In the genomic region with DNA sequence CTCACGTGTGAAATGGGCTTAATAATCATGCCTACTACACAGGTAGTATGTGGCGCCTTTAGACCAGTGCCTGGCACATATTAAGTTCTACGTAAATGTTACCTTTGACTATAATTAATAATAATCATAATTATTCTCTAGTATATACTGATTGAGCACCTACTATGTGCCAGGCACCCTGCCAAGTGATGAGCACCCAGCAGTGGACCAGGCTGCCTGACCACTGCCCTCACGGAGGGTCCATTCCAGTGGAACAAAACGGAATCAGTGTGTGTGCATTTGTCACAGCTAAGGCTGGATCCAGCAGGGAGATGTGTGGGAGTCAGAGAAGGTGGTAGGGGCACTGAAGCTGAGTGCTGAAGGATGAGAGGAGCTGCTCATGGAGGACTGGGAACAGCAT, we compare ENCODE assay signal across 2 cellular contexts.
TF ChIP-seq lines count a peak whose summit lies in the region.

No MANE protein-coding gene starts in this region.

TF ChIP-seq in GM23338, 12 proteins besides CTCF, POLR2A, EP300 and RAD21 (continues in another document):
- no peak for TF ChIP-seq JUNB (IDR thresholded peaks at IDR 0.05; ENCODE audit: unreplicated experiment)
- no peak for TF ChIP-seq NANOG (IDR thresholded peaks at IDR 0.05; ENCODE audit: borderline replicate concordance)
- TF ChIP-seq EZH2 (IDR thresholded peaks at IDR 0.05; ENCODE audit: low read depth, unreplicated experiment) = no peak
- no peak for TF ChIP-seq STAT1 (IDR thresholded peaks at IDR 0.05; ENCODE audit: unreplicated experiment)
- TF ChIP-seq ZNF114 (CRISPR knock-in tag; IDR thresholded peaks at IDR 0.05) = no peak
- TF ChIP-seq, protein P1, sequence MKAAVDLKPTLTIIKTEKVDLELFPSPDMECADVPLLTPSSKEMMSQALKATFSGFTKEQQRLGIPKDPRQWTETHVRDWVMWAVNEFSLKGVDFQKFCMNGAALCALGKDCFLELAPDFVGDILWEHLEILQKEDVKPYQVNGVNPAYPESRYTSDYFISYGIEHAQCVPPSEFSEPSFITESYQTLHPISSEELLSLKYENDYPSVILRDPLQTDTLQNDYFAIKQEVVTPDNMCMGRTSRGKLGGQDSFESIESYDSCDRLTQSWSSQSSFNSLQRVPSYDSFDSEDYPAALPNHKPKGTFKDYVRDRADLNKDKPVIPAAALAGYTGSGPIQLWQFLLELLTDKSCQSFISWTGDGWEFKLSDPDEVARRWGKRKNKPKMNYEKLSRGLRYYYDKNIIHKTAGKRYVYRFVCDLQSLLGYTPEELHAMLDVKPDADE (IDR thresholded peaks at IDR 0.05) = no peak
- TF ChIP-seq ZNF331 (CRISPR knock-in tag; IDR thresholded peaks at IDR 0.05; ENCODE audit: low read depth) = no peak
- no peak for TF ChIP-seq CREB1 (CRISPR knock-in tag; IDR thresholded peaks at IDR 0.05; ENCODE audit: low read depth)
- TF ChIP-seq, protein P2, sequence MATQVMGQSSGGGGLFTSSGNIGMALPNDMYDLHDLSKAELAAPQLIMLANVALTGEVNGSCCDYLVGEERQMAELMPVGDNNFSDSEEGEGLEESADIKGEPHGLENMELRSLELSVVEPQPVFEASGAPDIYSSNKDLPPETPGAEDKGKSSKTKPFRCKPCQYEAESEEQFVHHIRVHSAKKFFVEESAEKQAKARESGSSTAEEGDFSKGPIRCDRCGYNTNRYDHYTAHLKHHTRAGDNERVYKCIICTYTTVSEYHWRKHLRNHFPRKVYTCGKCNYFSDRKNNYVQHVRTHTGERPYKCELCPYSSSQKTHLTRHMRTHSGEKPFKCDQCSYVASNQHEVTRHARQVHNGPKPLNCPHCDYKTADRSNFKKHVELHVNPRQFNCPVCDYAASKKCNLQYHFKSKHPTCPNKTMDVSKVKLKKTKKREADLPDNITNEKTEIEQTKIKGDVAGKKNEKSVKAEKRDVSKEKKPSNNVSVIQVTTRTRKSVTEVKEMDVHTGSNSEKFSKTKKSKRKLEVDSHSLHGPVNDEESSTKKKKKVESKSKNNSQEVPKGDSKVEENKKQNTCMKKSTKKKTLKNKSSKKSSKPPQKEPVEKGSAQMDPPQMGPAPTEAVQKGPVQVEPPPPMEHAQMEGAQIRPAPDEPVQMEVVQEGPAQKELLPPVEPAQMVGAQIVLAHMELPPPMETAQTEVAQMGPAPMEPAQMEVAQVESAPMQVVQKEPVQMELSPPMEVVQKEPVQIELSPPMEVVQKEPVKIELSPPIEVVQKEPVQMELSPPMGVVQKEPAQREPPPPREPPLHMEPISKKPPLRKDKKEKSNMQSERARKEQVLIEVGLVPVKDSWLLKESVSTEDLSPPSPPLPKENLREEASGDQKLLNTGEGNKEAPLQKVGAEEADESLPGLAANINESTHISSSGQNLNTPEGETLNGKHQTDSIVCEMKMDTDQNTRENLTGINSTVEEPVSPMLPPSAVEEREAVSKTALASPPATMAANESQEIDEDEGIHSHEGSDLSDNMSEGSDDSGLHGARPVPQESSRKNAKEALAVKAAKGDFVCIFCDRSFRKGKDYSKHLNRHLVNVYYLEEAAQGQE (IDR thresholded peaks at IDR 0.05; ENCODE audit: unreplicated experiment) = no peak
- TF ChIP-seq, protein P3, sequence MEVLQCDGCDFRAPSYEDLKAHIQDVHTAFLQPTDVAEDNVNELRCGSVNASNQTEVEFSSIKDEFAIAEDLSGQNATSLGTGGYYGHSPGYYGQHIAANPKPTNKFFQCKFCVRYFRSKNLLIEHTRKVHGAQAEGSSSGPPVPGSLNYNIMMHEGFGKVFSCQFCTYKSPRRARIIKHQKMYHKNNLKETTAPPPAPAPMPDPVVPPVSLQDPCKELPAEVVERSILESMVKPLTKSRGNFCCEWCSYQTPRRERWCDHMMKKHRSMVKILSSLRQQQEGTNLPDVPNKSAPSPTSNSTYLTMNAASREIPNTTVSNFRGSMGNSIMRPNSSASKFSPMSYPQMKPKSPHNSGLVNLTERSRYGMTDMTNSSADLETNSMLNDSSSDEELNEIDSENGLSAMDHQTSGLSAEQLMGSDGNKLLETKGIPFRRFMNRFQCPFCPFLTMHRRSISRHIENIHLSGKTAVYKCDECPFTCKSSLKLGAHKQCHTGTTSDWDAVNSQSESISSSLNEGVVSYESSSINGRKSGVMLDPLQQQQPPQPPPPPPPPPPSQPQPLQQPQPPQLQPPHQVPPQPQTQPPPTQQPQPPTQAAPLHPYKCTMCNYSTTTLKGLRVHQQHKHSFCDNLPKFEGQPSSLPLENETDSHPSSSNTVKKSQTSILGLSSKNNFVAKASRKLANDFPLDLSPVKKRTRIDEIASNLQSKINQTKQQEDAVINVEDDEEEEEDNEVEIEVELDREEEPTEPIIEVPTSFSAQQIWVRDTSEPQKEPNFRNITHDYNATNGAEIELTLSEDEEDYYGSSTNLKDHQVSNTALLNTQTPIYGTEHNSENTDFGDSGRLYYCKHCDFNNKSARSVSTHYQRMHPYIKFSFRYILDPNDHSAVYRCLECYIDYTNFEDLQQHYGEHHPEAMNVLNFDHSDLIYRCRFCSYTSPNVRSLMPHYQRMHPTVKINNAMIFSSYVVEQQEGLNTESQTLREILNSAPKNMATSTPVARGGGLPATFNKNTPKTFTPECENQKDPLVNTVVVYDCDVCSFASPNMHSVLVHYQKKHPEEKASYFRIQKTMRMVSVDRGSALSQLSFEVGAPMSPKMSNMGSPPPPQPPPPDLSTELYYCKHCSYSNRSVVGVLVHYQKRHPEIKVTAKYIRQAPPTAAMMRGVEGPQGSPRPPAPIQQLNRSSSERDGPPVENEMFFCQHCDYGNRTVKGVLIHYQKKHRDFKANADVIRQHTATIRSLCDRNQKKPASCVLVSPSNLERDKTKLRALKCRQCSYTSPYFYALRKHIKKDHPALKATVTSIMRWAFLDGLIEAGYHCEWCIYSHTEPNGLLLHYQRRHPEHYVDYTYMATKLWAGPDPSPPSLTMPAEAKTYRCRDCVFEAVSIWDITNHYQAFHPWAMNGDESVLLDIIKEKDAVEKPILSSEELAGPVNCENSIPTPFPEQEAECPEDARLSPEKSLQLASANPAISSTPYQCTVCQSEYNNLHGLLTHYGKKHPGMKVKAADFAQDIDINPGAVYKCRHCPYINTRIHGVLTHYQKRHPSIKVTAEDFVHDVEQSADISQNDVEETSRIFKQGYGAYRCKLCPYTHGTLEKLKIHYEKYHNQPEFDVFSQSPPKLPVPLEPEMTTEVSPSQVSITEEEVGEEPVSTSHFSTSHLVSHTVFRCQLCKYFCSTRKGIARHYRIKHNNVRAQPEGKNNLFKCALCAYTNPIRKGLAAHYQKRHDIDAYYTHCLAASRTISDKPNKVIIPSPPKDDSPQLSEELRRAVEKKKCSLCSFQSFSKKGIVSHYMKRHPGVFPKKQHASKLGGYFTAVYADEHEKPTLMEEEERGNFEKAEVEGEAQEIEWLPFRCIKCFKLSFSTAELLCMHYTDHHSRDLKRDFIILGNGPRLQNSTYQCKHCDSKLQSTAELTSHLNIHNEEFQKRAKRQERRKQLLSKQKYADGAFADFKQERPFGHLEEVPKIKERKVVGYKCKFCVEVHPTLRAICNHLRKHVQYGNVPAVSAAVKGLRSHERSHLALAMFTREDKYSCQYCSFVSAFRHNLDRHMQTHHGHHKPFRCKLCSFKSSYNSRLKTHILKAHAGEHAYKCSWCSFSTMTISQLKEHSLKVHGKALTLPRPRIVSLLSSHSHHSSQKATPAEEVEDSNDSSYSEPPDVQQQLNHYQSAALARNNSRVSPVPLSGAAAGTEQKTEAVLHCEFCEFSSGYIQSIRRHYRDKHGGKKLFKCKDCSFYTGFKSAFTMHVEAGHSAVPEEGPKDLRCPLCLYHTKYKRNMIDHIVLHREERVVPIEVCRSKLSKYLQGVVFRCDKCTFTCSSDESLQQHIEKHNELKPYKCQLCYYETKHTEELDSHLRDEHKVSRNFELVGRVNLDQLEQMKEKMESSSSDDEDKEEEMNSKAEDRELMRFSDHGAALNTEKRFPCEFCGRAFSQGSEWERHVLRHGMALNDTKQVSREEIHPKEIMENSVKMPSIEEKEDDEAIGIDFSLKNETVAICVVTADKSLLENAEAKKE (CRISPR knock-in tag; IDR thresholded peaks at IDR 0.05) = no peak

TF ChIP-seq in H1, 55 proteins besides CTCF, POLR2A, EP300 and RAD21:
- TF ChIP-seq, protein P4, sequence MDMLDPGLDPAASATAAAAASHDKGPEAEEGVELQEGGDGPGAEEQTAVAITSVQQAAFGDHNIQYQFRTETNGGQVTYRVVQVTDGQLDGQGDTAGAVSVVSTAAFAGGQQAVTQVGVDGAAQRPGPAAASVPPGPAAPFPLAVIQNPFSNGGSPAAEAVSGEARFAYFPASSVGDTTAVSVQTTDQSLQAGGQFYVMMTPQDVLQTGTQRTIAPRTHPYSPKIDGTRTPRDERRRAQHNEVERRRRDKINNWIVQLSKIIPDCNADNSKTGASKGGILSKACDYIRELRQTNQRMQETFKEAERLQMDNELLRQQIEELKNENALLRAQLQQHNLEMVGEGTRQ (IDR thresholded peaks at IDR 0.05; ENCODE audit: low read length) = no peak
- no peak for TF ChIP-seq CREB1 (IDR thresholded peaks at IDR 0.05)
